In the genomic region with DNA sequence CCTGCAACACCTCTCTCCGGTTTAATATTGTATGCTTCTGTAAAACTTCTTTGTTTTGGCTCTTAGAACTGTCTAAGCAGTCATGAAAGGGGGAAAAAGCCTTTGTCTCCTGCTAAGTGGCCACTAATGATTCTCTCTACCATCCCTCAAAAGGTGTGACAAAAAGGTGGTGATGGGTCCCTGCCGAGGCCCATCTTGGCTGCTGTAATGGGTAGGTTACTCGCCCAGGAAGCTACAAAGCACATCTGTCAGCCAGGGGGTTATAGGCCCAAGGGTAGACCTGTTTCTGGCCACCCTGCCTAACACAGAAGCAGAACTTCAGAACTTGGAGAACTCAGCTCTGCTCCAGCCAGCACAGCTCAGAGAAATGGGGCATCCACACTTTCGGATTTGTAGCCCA, we compare ENCODE assay signal across 9 cellular contexts. TPM values are rescaled to one million over a fixed set of nuclear protein-coding genes. Genes with fewer than 3 reads are reported as not detected.
DNase-seq lines count a peak whose midpoint lies in the region; ATAC-seq and TF ChIP-seq lines count a peak whose summit lies in the region.
"Had no signal": no experiment of that assay in that cellular context is flagged by ENCODE, and none has a peak within 500 bp of the region (broad histone marks: within the 10 kb centered on the region; RNA-seq: fewer than 3 reads in every experiment).

No MANE protein-coding gene starts in this region.

- RAD21 ChIA-PET in HCT116 (lab: Charles Lee; ENCODE audit: low non-redundant PET in 1 of 2, low total read pairs in 2 of 2, uncharacterized antibody in 2 of 2, unreplicated experiment in 2 of 2) = no interaction called here

- TF ChIP-seq POLR2A in HCT116 (IDR thresholded peaks at IDR 0.05; ENCODE audit: borderline replicate concordance, extremely low read depth, insufficient read depth, insufficient read length) (no peak), gastroesophageal sphincter (IDR thresholded peaks at IDR 0.05) (no peak)

- no peak for TF ChIP-seq EP300 in gastroesophageal sphincter (IDR thresholded peaks at IDR 0.05)

- no peaks in the 10 kb centered on the region for H3K9me3 Mint-ChIP-seq in activated CD4-positive, alpha-beta memory T cell treated with anti-CD3 and anti-CD28 coated beads for 36 hours

- DNase-seq in HCT116 (ENCODE audit: low read depth, low spot score) (no peak), skeletal muscle cell (ENCODE audit: low read depth) (no peak), superior temporal gyrus (ENCODE audit: extremely low spot score) (no peak), Ammon's horn (ENCODE audit: low spot score) (no peak)
- no peak for DNase-seq in activated CD4-positive, alpha-beta memory T cell treated with anti-CD3 and anti-CD28 coated beads for 36 hours
- DNase-seq: NCI-H1417 treated with DMSO at 0.1 percent for 48 hours had no signal

- no peaks in the 10 kb centered on the region for H3K36me3 Mint-ChIP-seq in activated CD4-positive, alpha-beta memory T cell treated with anti-CD3 and anti-CD28 coated beads for 36 hours

- TSS peak; percentile 34 for BruUV-seq in HCT116 (replicated peaks; lab: Mats Ljungman, UMichigan)

- no peaks in the 10 kb centered on the region for H4K20me1 ChIP-seq in HCT116 (ENCODE audit: insufficient read depth)

- H3K27ac ChIP-seq in HCT116 (ENCODE audit: low read depth, low read length) (no peak overlapping the region), gastroesophageal sphincter (peak overlapping the region in 3 of 4 donors; percentile 88 to 93 (median 93))

- H3K4me1 Mint-ChIP-seq in activated CD4-positive, alpha-beta memory T cell treated with anti-CD3 and anti-CD28 coated beads for 36 hours (ENCODE audit: low read depth) = peaks cover 39% of the 10 kb centered on the region

- ATAC-seq in HCT116 (no peak), gastroesophageal sphincter (no peak), GM19467 (IDR thresholded peaks at IDR 0.05; ENCODE audit: unreplicated experiment) (no peak), HG03442 (IDR thresholded peaks at IDR 0.05; ENCODE audit: unreplicated experiment) (no peak)

- no peak for TF ChIP-seq CTCF in HCT116 (IDR thresholded peaks at IDR 0.05 in 2 of 3, conservative IDR thresholded peaks at IDR 0.05 in 1 of 3; ENCODE audit: borderline replicate concordance in 1 of 3, insufficient read depth in 1 of 3, low read depth in 2 of 3, low read length in 2 of 3)
- TF ChIP-seq CTCF in gastroesophageal sphincter (IDR thresholded peaks at IDR 0.05) = no peak

- H3K4me3 Mint-ChIP-seq in activated CD4-positive, alpha-beta memory T cell treated with anti-CD3 and anti-CD28 coated beads for 36 hours = peak overlapping the region; percentile 86

- H3K4me1 ChIP-seq in HCT116 (ENCODE audit: control insufficient read depth in 1 of 2, insufficient read depth in 2 of 2, low read length in 2 of 2) (peaks cover 13 to 39% of the 10 kb centered on the region in 2 experiments), gastroesophageal sphincter (peaks cover 0 to 61% (median 15%) of the 10 kb centered on the region in 3 donors)

- H3K4me3 ChIP-seq in HCT116 (replicated peaks in 1 of 2; ENCODE audit: low read depth in 1 of 2, low read length in 2 of 2) (peak overlapping the region in 1 of 2 experiments; percentile 79; a peak in 1 of 4 replicates), gastroesophageal sphincter (peak overlapping the region in 1 of 2 donors; percentile 90), skeletal muscle cell (ENCODE audit: low read depth, low read length) (peak overlapping the region; percentile 77)

- POLR2A ChIA-PET in HCT116 (lab: Charles Lee) = no interaction called here
- POLR2A ChIA-PET in activated CD4-positive, alpha-beta memory T cell treated with anti-CD3 and anti-CD28 coated beads for 36 hours (lab: Charles Lee) = no interaction called here

- peak overlapping the region; percentile 85 for H3K4me2 ChIP-seq in HCT116 (ENCODE audit: low read length)

- H3K9ac ChIP-seq in HCT116 (ENCODE audit: low read length) = no peak overlapping the region

- H2AFZ ChIP-seq in HCT116 (ENCODE audit: low read depth, low read length, poor library complexity, severe bottlenecking) = no peak overlapping the region

- TF ChIP-seq RAD21 in HCT116 (IDR thresholded peaks at IDR 0.05; ENCODE audit: low read depth) = no peak

- H3K36me3 ChIP-seq in HCT116 (ENCODE audit: control insufficient read depth in 1 of 2, insufficient read depth in 2 of 2, low read length in 2 of 2) (no peaks in the 10 kb centered on the region), gastroesophageal sphincter (no peaks in the 10 kb centered on the region)

- peaks cover 19% of the 10 kb centered on the region for H3K79me2 ChIP-seq in HCT116 (ENCODE audit: insufficient read depth, low read length)

- no peaks in the 10 kb centered on the region for H3K9me2 ChIP-seq in HCT116 (ENCODE audit: insufficient read depth)

- CTCF ChIA-PET in HCT116 (lab: Charles Lee) = no interaction called here
- CTCF ChIA-PET in activated CD4-positive, alpha-beta memory T cell treated with anti-CD3 and anti-CD28 coated beads for 36 hours (lab: Charles Lee) = interaction anchor here (0.6 to 3.0 kb wide), 8 partner anchors 10 to 476 kb away, joined by 3 to 13 read pairs (median 4); no protein-coding TSS in a partner anchor

- intact Hi-C loops in HCT116 (cut with micrococcal nuclease) = loop anchor here (5.0 to 10.0 kb wide), 2 partner anchors 46 to 412 kb away; partner anchors contain the start of gene UBAP2
- intact Hi-C loops in activated CD4-positive, alpha-beta memory T cell treated with anti-CD3 and anti-CD28 coated beads for 36 hours (cut with micrococcal nuclease) = loop anchor here (5.0 kb wide), 1 partner anchor 409 kb away; the partner anchor contains the start of gene UBAP2

- peaks cover 3% of the 10 kb centered on the region for H3K27me3 Mint-ChIP-seq in activated CD4-positive, alpha-beta memory T cell treated with anti-CD3 and anti-CD28 coated beads for 36 hours

- H3K27me3 ChIP-seq in HCT116 (ENCODE audit: insufficient read depth, low read length) (no peaks in the 10 kb centered on the region), gastroesophageal sphincter (no peaks in the 10 kb centered on the region)

- H3K9me3 ChIP-seq in HCT116 (ENCODE audit: control insufficient read depth in 1 of 2, insufficient read depth in 1 of 2, low read depth in 1 of 2, low read length in 2 of 2) (no peaks in the 10 kb centered on the region), gastroesophageal sphincter (no peaks in the 10 kb centered on the region)

- H3K27ac Mint-ChIP-seq in activated CD4-positive, alpha-beta memory T cell treated with anti-CD3 and anti-CD28 coated beads for 36 hours = no peak overlapping the region

- 37% methylated on average over 4 of the region's 4 CpGs; no CpG with 5 or more reads in 1 of the 2 donors for WGBS in gastroesophageal sphincter (ENCODE audit: low coverage in 1 of 2), 2 donors

TF ChIP-seq in HCT116, 20 proteins besides CTCF, POLR2A, EP300 and RAD21 (continues in another document):
- TF ChIP-seq EZH2 (IDR thresholded peaks at IDR 0.05) (no peak), YY1 (IDR thresholded peaks at IDR 0.05; ENCODE audit: extremely low read depth, insufficient replicate concordance, low read depth, low read length) (no peak), CEBPB (IDR thresholded peaks at IDR 0.05; ENCODE audit: low read depth) (no peak), CBX3 (IDR thresholded peaks at IDR 0.05; ENCODE audit: low read depth) (no peak), ELF1 (IDR thresholded peaks at IDR 0.05; ENCODE audit: borderline replicate concordance, low read depth) (no peak), ZNF274 (IDR thresholded peaks at IDR 0.05; ENCODE audit: low read depth, low read length) (no peak), EZH2phosphoT487 (IDR thresholded peaks at IDR 0.05; ENCODE audit: borderline replicate concordance) (no peak), JUND (IDR thresholded peaks at IDR 0.05) (no peak), MAX (IDR thresholded peaks at IDR 0.05) (no peak), ZBTB33 (IDR thresholded peaks at IDR 0.05; ENCODE audit: extremely low read depth, insufficient replicate concordance, low read length) (no peak), EGR1 (IDR thresholded peaks at IDR 0.05; ENCODE audit: low read depth) (no peak), POLR2AphosphoS5 (IDR thresholded peaks at IDR 0.05; ENCODE audit: low read depth, low read length) (no peak), SP1 (IDR thresholded peaks at IDR 0.05; ENCODE audit: low read depth) (no peak), ZFX (IDR thresholded peaks at IDR 0.05) (no peak), SIN3A (IDR thresholded peaks at IDR 0.05; ENCODE audit: low read depth) (no peak), FOSL1 (IDR thresholded peaks at IDR 0.05; ENCODE audit: low read depth) (no peak), TCF7L2 (IDR thresholded peaks at IDR 0.05; ENCODE audit: borderline replicate concordance, extremely low read depth, insufficient read depth, insufficient read length) (no peak)

RNA-seq across cellular contexts. Expression of gene FAM219A, which starts 1.6 kb away (rescaled TPM):
- 13.4 TPM for total RNA-seq in HCT116 (2021; ENCODE audit: unreplicated experiment)
- 8.1 and 9.3 TPM in 2 replicates for polyA plus RNA-seq in HCT116 (2012)
- 10 to 100 TPM; 13.3 to 13.8 TPM for total RNA-seq in activated CD4-positive, alpha-beta memory T cell treated with anti-CD3 and anti-CD28 coated beads for 36 hours
- 10 to 100 TPM; 11.2 to 18.4 (median 13.4) TPM for total RNA-seq in gastroesophageal sphincter

RNA-seq across cellular contexts. Expression of gene DNAI1, which starts 1.9 kb away (rescaled TPM):
- 1.1 TPM for total RNA-seq in HCT116 (2021; ENCODE audit: unreplicated experiment)
- 0.90 and 1.2 TPM in 2 replicates for polyA plus RNA-seq in HCT116 (2012)
- total RNA-seq in activated CD4-positive, alpha-beta memory T cell treated with anti-CD3 and anti-CD28 coated beads for 36 hours = under 1 TPM; 0.19 to 0.69 TPM
- total RNA-seq in gastroesophageal sphincter = not detected
